17 cellular contexts compared by ENCODE assay signal in genomic region chr5:142815469-142815868, GRCh38. TPM values are rescaled to one million over a fixed set of nuclear protein-coding genes. Genes with fewer than 3 reads are reported as not detected.
A peak's percentile ranks its signal among the peaks of the same experiment; 100 is the strongest.
DNase-seq lines count a peak whose midpoint lies in the region; ATAC-seq, FAIRE-seq and TF ChIP-seq lines count a peak whose summit lies in the region.
"Had no signal": no experiment of that assay in that cellular context is flagged by ENCODE, and none has a peak within 500 bp of the region (broad histone marks: within the 10 kb centered on the region; RNA-seq: fewer than 3 reads in every experiment).

No MANE protein-coding gene starts in this region.

- TF ChIP-seq CTCF in Calu3 (IDR thresholded peaks at IDR 0.05; ENCODE audit: unreplicated experiment) (no peak), astrocyte (IDR thresholded peaks at IDR 0.05; ENCODE audit: insufficient read depth, low read depth, low read length) (no peak), neutrophil (IDR thresholded peaks at IDR 0.05) (no peak)
- TF ChIP-seq CTCF in CD4-positive, alpha-beta T cell (IDR thresholded peaks at IDR 0.05): no peak

- H3K4me2 ChIP-seq in astrocyte (ENCODE audit: low read length): no peak overlapping the region
- H3K4me2 ChIP-seq: GM23338 had no signal

- H3K4me3 ChIP-seq in astrocyte (ENCODE audit: insufficient read depth, low read depth, low read length) (no peak overlapping the region), neutrophil (ENCODE audit: low read depth in 1 of 2, low read length in 1 of 2) (no peak overlapping the region)
- H3K4me3 ChIP-seq: BLaER1 treated with 17β-estradiol and CSF1 and Interleukin-3, amounts not matched to agents 10 nM and 100 nM; GM23338; HAP-1 had no signal

- no peak overlapping the region for H2AFZ ChIP-seq in astrocyte (ENCODE audit: low read depth, low read length)
- H2AFZ ChIP-seq: GM23338 had no signal

- H3K36me3 ChIP-seq in astrocyte (ENCODE audit: insufficient read depth, low read length): no peaks in the 10 kb centered on the region
- H3K36me3 ChIP-seq in neutrophil: peaks cover 20% of the 10 kb centered on the region
- H3K36me3 ChIP-seq: HAP-1 had no signal

- ATAC-seq in GM18498 (IDR thresholded peaks at IDR 0.05; ENCODE audit: unreplicated experiment): no peak
- no peak for ATAC-seq in HG03280 (IDR thresholded peaks at IDR 0.05; ENCODE audit: unreplicated experiment)
- ATAC-seq in CD4-positive, alpha-beta T cell (ENCODE audit: poor library complexity): no peak
- ATAC-seq: GM23338 had no signal

- BruUV-seq in Calu3 (replicated peaks; lab: Mats Ljungman, UMichigan): no TSS peak

- POLR2A ChIA-PET in CD4-positive, alpha-beta T cell (lab: Charles Lee): no interaction called here

- no peaks in the 10 kb centered on the region for H4K20me1 ChIP-seq in astrocyte (ENCODE audit: insufficient read depth, low read length)

- no peak overlapping the region for H3K4me3 Mint-ChIP-seq in activated naive CD4-positive, alpha-beta T cell treated with anti-CD3 and anti-CD28 coated beads for 36 hours
- H3K4me3 Mint-ChIP-seq in Calu3 (ENCODE audit: low read depth, unreplicated experiment) (no peak overlapping the region), astrocyte (ENCODE audit: unreplicated experiment) (no peak overlapping the region)
- no peak overlapping the region for H3K4me3 Mint-ChIP-seq in CD4-positive, alpha-beta T cell
- H3K4me3 Mint-ChIP-seq: GM23338 had no signal

- H3K4me1 Mint-ChIP-seq in activated naive CD4-positive, alpha-beta T cell treated with anti-CD3 and anti-CD28 coated beads for 36 hours (ENCODE audit: low read depth): peaks cover 34% of the 10 kb centered on the region
- H3K4me1 Mint-ChIP-seq in Calu3 (ENCODE audit: low read depth, unreplicated experiment) (peaks cover 74% of the 10 kb centered on the region), astrocyte (ENCODE audit: low read depth, unreplicated experiment) (peaks cover 24% of the 10 kb centered on the region)
- peaks cover 17% of the 10 kb centered on the region for H3K4me1 Mint-ChIP-seq in CD4-positive, alpha-beta T cell (ENCODE audit: low read depth)

- H3K4me1 ChIP-seq in astrocyte (ENCODE audit: insufficient read depth, low read length) (peaks cover 18% of the 10 kb centered on the region), neutrophil (ENCODE audit: control insufficient read depth in 1 of 2, insufficient read depth in 1 of 2, low read depth in 1 of 2, low read length in 1 of 2) (peaks cover 76 to 87% of the 10 kb centered on the region in 2 experiments)
- H3K4me1 ChIP-seq: HAP-1 had no signal

- no peaks in the 10 kb centered on the region for H3K9me3 ChIP-seq in astrocyte (ENCODE audit: insufficient read depth, low read depth, low read length)
- no peaks in the 10 kb centered on the region for H3K9me3 ChIP-seq in neutrophil
- no peaks in the 10 kb centered on the region for H3K9me3 ChIP-seq in CD4-positive, alpha-beta T cell (ENCODE audit: control insufficient read depth, low read length)
- H3K9me3 ChIP-seq: Caco-2, HAP-1 had no signal

- no peaks in the 10 kb centered on the region for H3K27me3 ChIP-seq in astrocyte (ENCODE audit: insufficient read depth, low read length)
- no peaks in the 10 kb centered on the region for H3K27me3 ChIP-seq in neutrophil
- no peaks in the 10 kb centered on the region for H3K27me3 ChIP-seq in CD4-positive, alpha-beta T cell (ENCODE audit: control insufficient read depth, insufficient read depth, low read length)
- H3K27me3 ChIP-seq: BLaER1 treated with 17β-estradiol and CSF1 and Interleukin-3, amounts not matched to agents 10 nM and 100 nM had no signal

- CTCF ChIA-PET in activated naive CD4-positive, alpha-beta T cell treated with anti-CD3 and anti-CD28 coated beads for 36 hours (lab: Charles Lee): no interaction called here
- CTCF ChIA-PET in Calu3 (lab: Charles Lee): no interaction called here
- CTCF ChIA-PET in CD4-positive, alpha-beta T cell (lab: Charles Lee): no interaction called here

- H3K27ac Mint-ChIP-seq in activated naive CD4-positive, alpha-beta T cell treated with anti-CD3 and anti-CD28 coated beads for 36 hours: peak overlapping the region; percentile 64
- H3K27ac Mint-ChIP-seq in Calu3 (ENCODE audit: unreplicated experiment): peak overlapping the region; percentile 12
- peak overlapping the region; percentile 50 for H3K27ac Mint-ChIP-seq in astrocyte (ENCODE audit: unreplicated experiment)
- no peak overlapping the region for H3K27ac Mint-ChIP-seq in CD4-positive, alpha-beta T cell
- H3K27ac Mint-ChIP-seq: GM23338 had no signal

- no peak for FAIRE-seq in astrocyte (lab: Jason Lieb, UNC)

- no peaks in the 10 kb centered on the region for H3K79me2 ChIP-seq in astrocyte (ENCODE audit: insufficient read depth, low read length)

- H3K36me3 Mint-ChIP-seq in activated naive CD4-positive, alpha-beta T cell treated with anti-CD3 and anti-CD28 coated beads for 36 hours (ENCODE audit: low read depth): peaks cover 7% of the 10 kb centered on the region
- H3K36me3 Mint-ChIP-seq in Calu3 (ENCODE audit: insufficient read depth, unreplicated experiment) (peaks cover 14% of the 10 kb centered on the region), astrocyte (ENCODE audit: low read depth, unreplicated experiment) (no peaks in the 10 kb centered on the region)
- H3K36me3 Mint-ChIP-seq in CD4-positive, alpha-beta T cell (ENCODE audit: low read depth): no peaks in the 10 kb centered on the region

- no peaks in the 10 kb centered on the region for H3K27me3 Mint-ChIP-seq in activated naive CD4-positive, alpha-beta T cell treated with anti-CD3 and anti-CD28 coated beads for 36 hours (ENCODE audit: low read depth)
- H3K27me3 Mint-ChIP-seq in Calu3 (ENCODE audit: unreplicated experiment): no peaks in the 10 kb centered on the region
- H3K27me3 Mint-ChIP-seq in astrocyte (ENCODE audit: low read depth, unreplicated experiment): no peaks in the 10 kb centered on the region
- no peaks in the 10 kb centered on the region for H3K27me3 Mint-ChIP-seq in CD4-positive, alpha-beta T cell

- H3K9me3 Mint-ChIP-seq in activated naive CD4-positive, alpha-beta T cell treated with anti-CD3 and anti-CD28 coated beads for 36 hours: no peaks in the 10 kb centered on the region
- H3K9me3 Mint-ChIP-seq in Calu3 (ENCODE audit: low read depth, unreplicated experiment): no peaks in the 10 kb centered on the region
- peaks cover 3% of the 10 kb centered on the region for H3K9me3 Mint-ChIP-seq in astrocyte (ENCODE audit: unreplicated experiment)
- H3K9me3 Mint-ChIP-seq in CD4-positive, alpha-beta T cell: no peaks in the 10 kb centered on the region
- H3K9me3 Mint-ChIP-seq: CD8-positive, alpha-beta memory T cell; GM23338 had no signal

- H3K9ac ChIP-seq in astrocyte (ENCODE audit: low read length): no peak overlapping the region
- H3K9ac ChIP-seq: BLaER1 treated with 17β-estradiol and CSF1 and Interleukin-3, amounts not matched to agents 10 nM and 100 nM had no signal

- intact Hi-C loops in activated naive CD4-positive, alpha-beta T cell treated with anti-CD3 and anti-CD28 coated beads for 36 hours (cut with micrococcal nuclease): no loop called here
- intact Hi-C loops in Calu3 (cut with micrococcal nuclease; ENCODE audit: unreplicated experiment): no loop called here
- intact Hi-C loops in CD4-positive, alpha-beta T cell (cut with DNase I, micrococcal nuclease): no loop called here

- DNase-seq in activated naive CD4-positive, alpha-beta T cell treated with anti-CD3 and anti-CD28 coated beads for 36 hours: no peak
- no peak for DNase-seq in activated naive CD4-positive, alpha-beta T cell (lab: John Stamatoyannopoulos, UW)
- DNase-seq in Calu3: no peak
- no peak for DNase-seq in astrocyte (ENCODE audit: low read depth)
- no peak for DNase-seq in CD4-positive, alpha-beta T cell
- DNase-seq: 8988T; Caco-2; CD8-positive, alpha-beta memory T cell; DMS53; IMR-90; KG1 had no signal

- no peak overlapping the region for H3K27ac ChIP-seq in astrocyte (ENCODE audit: low read depth, low read length)
- H3K27ac ChIP-seq in neutrophil: peak overlapping the region; percentile 93
- no peak overlapping the region for H3K27ac ChIP-seq in CD4-positive, alpha-beta T cell (ENCODE audit: low read depth, low read length)

RNA-seq across cellular contexts. Expression of gene ARHGAP26, which starts 45.3 kb away (rescaled TPM):
- 10 to 100 TPM; 17.0 to 19.5 TPM for total RNA-seq in activated naive CD4-positive, alpha-beta T cell treated with anti-CD3 and anti-CD28 coated beads for 36 hours
- total RNA-seq in Calu3 (2022): 112 and 118 TPM in 2 replicates
- 4.7 and 5.6 TPM in 2 replicates for total RNA-seq in astrocyte
- 10 to 100 TPM; 24.9 to 27.3 TPM for total RNA-seq in CD4-positive, alpha-beta T cell
